Comparison of ENCODE assay signal across 8 cellular contexts in genomic region chr9:32526707-32527048, GRCh38. TPM values are rescaled to one million over a fixed set of nuclear protein-coding genes. Genes with fewer than 3 reads are reported as not detected.
DNase-seq lines count a peak whose midpoint lies in the region; ATAC-seq and TF ChIP-seq lines count a peak whose summit lies in the region.

No MANE protein-coding gene starts in this region.

- H3K4me1 Mint-ChIP-seq in WTC11 = peaks cover 14% of the 10 kb centered on the region

- no peaks in the 10 kb centered on the region for H3K9me3 ChIP-seq in skeletal muscle tissue (ENCODE audit: control insufficient read depth in 3 of 3, low read length in 3 of 3)

- DNase-seq in H7 = no peak
- DNase-seq in WTC11 (ENCODE audit: low spot score) = no peak
- no peak for DNase-seq in foreskin keratinocyte
- DNase-seq in superior temporal gyrus (ENCODE audit: extremely low spot score) = no peak
- DNase-seq in NCI-H1417 treated with DMSO at 0.1 percent for 48 hours (lab: John Stamatoyannopoulos, UW) = no peak

- H3K27me3 Mint-ChIP-seq in WTC11 (ENCODE audit: low read depth) = no peaks in the 10 kb centered on the region

- H3K9me3 Mint-ChIP-seq in WTC11 = peaks cover 29% of the 10 kb centered on the region

- no peak; the same call in 1 of the 2 replicates for TF ChIP-seq CTCF in WTC11 (IDR thresholded peaks at IDR 0.05)
- TF ChIP-seq CTCF in foreskin keratinocyte (conservative IDR thresholded peaks at IDR 0.05) = no peak

- peaks cover 29% of the 10 kb centered on the region for H3K36me3 Mint-ChIP-seq in WTC11

- ATAC-seq in WTC11 = no peak
- ATAC-seq in foreskin keratinocyte = no peak
- no peak for ATAC-seq in HG02884 (IDR thresholded peaks at IDR 0.05; ENCODE audit: unreplicated experiment)
- no peak for ATAC-seq in HG03469 (IDR thresholded peaks at IDR 0.05; ENCODE audit: unreplicated experiment)

- no peaks in the 10 kb centered on the region for H3K27me3 ChIP-seq in H7 (ENCODE audit: control insufficient read depth, insufficient read depth, low read length)
- no peaks in the 10 kb centered on the region for H3K27me3 ChIP-seq in foreskin keratinocyte
- no peaks in the 10 kb centered on the region for H3K27me3 ChIP-seq in skeletal muscle tissue (ENCODE audit: control insufficient read depth in 3 of 3, insufficient read depth in 3 of 3, low read length in 3 of 3)

- H3K27ac ChIP-seq in foreskin keratinocyte = peak overlapping the region; percentile 70
- H3K27ac ChIP-seq in skeletal muscle tissue (ENCODE audit: low read depth, low read length) = peak overlapping the region; percentile 77

- H3K4me3 Mint-ChIP-seq in WTC11 = peak overlapping the region; percentile 82

- peaks cover 3% of the 10 kb centered on the region for H3K4me1 ChIP-seq in foreskin keratinocyte
- H3K4me1 ChIP-seq in skeletal muscle tissue (ENCODE audit: control insufficient read depth in 3 of 3, insufficient read depth in 3 of 3, low read length in 3 of 3) = peaks cover 19 to 28% (median 28%) of the 10 kb centered on the region in 3 donors

- peak overlapping the region; percentile 97; the same call in 1 of the 2 replicates for H3K27ac Mint-ChIP-seq in WTC11

- CTCF ChIA-PET in WTC11 (lab: Charles Lee) = interaction anchor here (0.6 to 3.9 kb wide), 36 partner anchors 9 to 825 kb away, joined by 3 to 94 read pairs (median 4); partner anchors contain the start of genes ACO1, SMIM27 and TOPORS

- H3K4me3 ChIP-seq in H7 (ENCODE audit: insufficient read depth, low read depth, low read length) = peak overlapping the region; percentile 69; the same call in 1 of the 2 replicates
- H3K4me3 ChIP-seq in skeletal muscle tissue (ENCODE audit: low read length in 3 of 3) = peak overlapping the region; percentile 91 to 98 (median 95)

- H3K36me3 ChIP-seq in H7 (replicated peaks; ENCODE audit: control insufficient read depth, insufficient read depth, low read length) (no peaks in the 10 kb centered on the region), skeletal muscle tissue (ENCODE audit: control insufficient read depth in 3 of 3, insufficient read depth in 3 of 3, low read length in 3 of 3) (no peaks in the 10 kb centered on the region)

- peak overlapping the region; percentile 80 to 92 (median 84) for H3K9ac ChIP-seq in skeletal muscle tissue (ENCODE audit: low read depth in 1 of 3, low read length in 3 of 3)

- POLR2A ChIA-PET in WTC11 (lab: Charles Lee) = interaction anchor here (0.6 to 4.2 kb wide), 6 partner anchors 10 to 142 kb away, joined by 3 to 36 read pairs (median 4); partner anchors contain the start of genes ACO1, SMIM27 and TOPORS

TF ChIP-seq in WTC11, 78 proteins besides CTCF, POLR2A, EP300 and RAD21:
- TF ChIP-seq NFE2L1 (CRISPR knock-in tag; IDR thresholded peaks at IDR 0.05) (no peak), GTF2I (CRISPR knock-in tag; conservative IDR thresholded peaks at IDR 0.05) (no peak), NR2C2 (CRISPR knock-in tag; IDR thresholded peaks at IDR 0.05) (no peak), EMX1 (CRISPR knock-in tag; IDR thresholded peaks at IDR 0.05) (no peak), NFYB (CRISPR knock-in tag; conservative IDR thresholded peaks at IDR 0.05; ENCODE audit: low read depth) (no peak), ZNF423 (CRISPR knock-in tag; IDR thresholded peaks at IDR 0.05) (no peak), ZNF263 (CRISPR knock-in tag; IDR thresholded peaks at IDR 0.05; ENCODE audit: low read depth) (no peak), IRF1 (CRISPR knock-in tag; IDR thresholded peaks at IDR 0.05) (no peak), TEAD4 (CRISPR knock-in tag; IDR thresholded peaks at IDR 0.05) (no peak), ZNF532 (CRISPR knock-in tag; IDR thresholded peaks at IDR 0.05; ENCODE audit: borderline replicate concordance) (no peak), MXD4 (CRISPR knock-in tag; IDR thresholded peaks at IDR 0.05; ENCODE audit: borderline replicate concordance) (no peak)
- TF ChIP-seq, protein P1, sequence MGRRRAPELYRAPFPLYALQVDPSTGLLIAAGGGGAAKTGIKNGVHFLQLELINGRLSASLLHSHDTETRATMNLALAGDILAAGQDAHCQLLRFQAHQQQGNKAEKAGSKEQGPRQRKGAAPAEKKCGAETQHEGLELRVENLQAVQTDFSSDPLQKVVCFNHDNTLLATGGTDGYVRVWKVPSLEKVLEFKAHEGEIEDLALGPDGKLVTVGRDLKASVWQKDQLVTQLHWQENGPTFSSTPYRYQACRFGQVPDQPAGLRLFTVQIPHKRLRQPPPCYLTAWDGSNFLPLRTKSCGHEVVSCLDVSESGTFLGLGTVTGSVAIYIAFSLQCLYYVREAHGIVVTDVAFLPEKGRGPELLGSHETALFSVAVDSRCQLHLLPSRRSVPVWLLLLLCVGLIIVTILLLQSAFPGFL (CRISPR knock-in tag; IDR thresholded peaks at IDR 0.05; ENCODE audit: borderline replicate concordance) = no peak
- TF ChIP-seq, protein P2, sequence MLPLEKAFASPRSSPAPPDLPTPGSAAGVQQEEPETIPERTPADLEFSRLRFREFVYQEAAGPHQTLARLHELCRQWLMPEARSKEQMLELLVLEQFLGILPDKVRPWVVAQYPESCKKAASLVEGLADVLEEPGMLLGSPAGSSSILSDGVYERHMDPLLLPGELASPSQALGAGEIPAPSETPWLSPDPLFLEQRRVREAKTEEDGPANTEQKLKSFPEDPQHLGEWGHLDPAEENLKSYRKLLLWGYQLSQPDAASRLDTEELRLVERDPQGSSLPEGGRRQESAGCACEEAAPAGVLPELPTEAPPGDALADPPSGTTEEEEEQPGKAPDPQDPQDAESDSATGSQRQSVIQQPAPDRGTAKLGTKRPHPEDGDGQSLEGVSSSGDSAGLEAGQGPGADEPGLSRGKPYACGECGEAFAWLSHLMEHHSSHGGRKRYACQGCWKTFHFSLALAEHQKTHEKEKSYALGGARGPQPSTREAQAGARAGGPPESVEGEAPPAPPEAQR (CRISPR knock-in tag; IDR thresholded peaks at IDR 0.05) = no peak

RNA-seq across cellular contexts. Expression of gene RIGI, which starts 0.7 kb away (rescaled TPM):
- total RNA-seq in H7 (2014; rRNA removed; shearing (Covaris generic)) = 6.1 and 6.5 TPM in 2 replicates
- total RNA-seq in WTC11 (2021) (6.0 to 7.5 TPM (median 6.2 TPM) in 3 replicates), foreskin keratinocyte (23.4 and 30.2 TPM in 2 replicates), skeletal muscle tissue (9.4 TPM)
- 8.7 and 10.4 TPM in 2 replicates for polyA plus RNA-seq in foreskin keratinocyte

RNA-seq across cellular contexts. Expression of gene SMIM27, which starts 25.4 kb away (rescaled TPM):
- total RNA-seq in H7 (2014; rRNA removed; shearing (Covaris generic)) = 7.1 and 16.7 TPM in 2 replicates
- total RNA-seq in WTC11 (2021) (13.6 to 20.5 TPM (median 14.5 TPM) in 3 replicates), foreskin keratinocyte (7.8 and 9.6 TPM in 2 replicates), skeletal muscle tissue (3.1 TPM)
- polyA plus RNA-seq in foreskin keratinocyte = 10.0 and 13.3 TPM in 2 replicates

RNA-seq across cellular contexts. Expression of gene TOPORS, which starts 25.7 kb away (rescaled TPM):
- total RNA-seq in H7 (2014; rRNA removed; shearing (Covaris generic)) = 27.1 and 31.6 TPM in 2 replicates
- 23.3 to 26.1 TPM (median 23.7 TPM) in 3 replicates for total RNA-seq in WTC11 (2021)
- total RNA-seq in foreskin keratinocyte = 19.5 and 20.3 TPM in 2 replicates
- 4.1 and 5.3 TPM in 2 replicates for polyA plus RNA-seq in foreskin keratinocyte
- total RNA-seq in skeletal muscle tissue = 15.1 TPM

RNA-seq across cellular contexts. Expression of gene NDUFB6, which starts 46.3 kb away (rescaled TPM):
- 48.4 and 77.1 TPM in 2 replicates for total RNA-seq in H7 (2014; rRNA removed; shearing (Covaris generic))
- total RNA-seq in WTC11 (2021) (56.0 to 67.2 TPM (median 62.4 TPM) in 3 replicates), foreskin keratinocyte (56.9 and 57.8 TPM in 2 replicates), skeletal muscle tissue (37.6 TPM)
- 88.2 and 100 TPM in 2 replicates for polyA plus RNA-seq in foreskin keratinocyte
